9 cellular contexts compared by ENCODE assay signal in the genomic region with DNA sequence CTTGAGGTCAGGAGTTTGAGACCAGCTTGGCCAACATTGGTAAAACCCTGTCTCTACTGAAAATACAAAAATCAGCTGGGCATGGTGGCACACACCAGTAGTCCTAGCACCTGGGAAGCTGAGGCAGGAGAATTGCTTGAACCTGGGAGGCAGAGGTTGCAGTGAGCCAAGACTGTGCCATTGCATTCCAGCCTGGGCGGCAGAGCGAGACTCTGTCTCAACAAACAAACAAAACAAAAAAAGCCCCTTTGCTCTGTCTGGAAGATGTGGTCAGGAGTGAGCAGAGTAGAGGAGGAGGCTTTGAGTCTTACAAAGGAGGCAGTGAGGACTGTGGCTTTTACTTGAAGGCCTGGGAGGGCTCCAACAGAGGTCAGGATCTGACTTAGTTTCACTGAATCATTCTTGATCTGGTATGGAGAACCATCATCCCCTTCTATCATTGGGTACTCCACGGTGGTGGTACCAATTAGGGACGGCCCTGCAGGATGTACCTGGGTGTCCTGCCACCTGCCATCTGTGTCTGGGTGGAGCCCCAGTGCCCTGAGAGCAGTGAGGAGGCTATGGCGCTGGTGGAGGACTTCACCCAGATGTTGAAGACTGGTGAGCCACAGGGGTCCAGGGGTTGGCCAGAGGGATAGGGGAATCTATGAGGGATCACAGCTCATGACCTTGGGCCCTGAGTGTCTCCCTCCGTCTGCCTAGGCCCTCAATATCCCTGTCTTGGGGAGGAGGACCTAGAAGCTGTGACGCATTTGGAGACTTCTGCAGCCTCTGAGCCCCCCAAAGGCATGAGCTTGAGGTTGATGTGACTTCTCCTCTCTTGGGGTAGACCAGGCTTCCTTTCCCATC. TPM values are rescaled to one million over a fixed set of nuclear protein-coding genes. Genes with fewer than 3 reads are reported as not detected.
DNase-seq lines count a peak whose midpoint lies in the region; ATAC-seq and TF ChIP-seq lines count a peak whose summit lies in the region.
"Had no signal": no experiment of that assay in that cellular context is flagged by ENCODE, and none has a peak within 500 bp of the region (broad histone marks: within the 10 kb centered on the region; RNA-seq: fewer than 3 reads in every experiment).

No MANE protein-coding gene starts in this region.

- H3K27me3 Mint-ChIP-seq in activated naive CD4-positive, alpha-beta T cell treated with anti-CD3 and anti-CD28 coated beads, Interleukin-2, amount 50 U/mL, for 24 hours = no peaks in the 10 kb centered on the region
- H3K27me3 Mint-ChIP-seq in chondrocyte (ENCODE audit: low read depth) = no peaks in the 10 kb centered on the region
- H3K27me3 Mint-ChIP-seq in stimulated activated naive B cell treated with anti-CD40 and anti-IgM and Interleukin-4, amounts not matched to agents 10 μg/mL and 1 μg/mL and 100 μg/mL, for 72 hours = no peaks in the 10 kb centered on the region

- TF ChIP-seq CTCF in chondrocyte (IDR thresholded peaks at IDR 0.05) = no peak

- no peak for DNase-seq in activated naive CD4-positive, alpha-beta T cell treated with anti-CD3 and anti-CD28 coated beads, Interleukin-2, amount 50 U/mL, for 16 hours
- peak; percentile 42 for DNase-seq in chondrocyte (ENCODE audit: low spot score)
- no peak for DNase-seq in stimulated activated naive B cell treated with anti-CD40 and anti-IgM and Interleukin-4, amounts not matched to agents 10 μg/mL and 1 μg/mL and 100 μg/mL, for 72 hours
- DNase-seq: activated gamma-delta T cell, NCI-H146 had no signal

- peaks cover 50% of the 10 kb centered on the region for H3K4me1 Mint-ChIP-seq in activated naive CD4-positive, alpha-beta T cell treated with anti-CD3 and anti-CD28 coated beads, Interleukin-2, amount 50 U/mL, for 24 hours
- peaks cover 26% of the 10 kb centered on the region for H3K4me1 Mint-ChIP-seq in chondrocyte (ENCODE audit: low read depth)
- peaks cover 42 to 56% of the 10 kb centered on the region in 2 donors for H3K4me1 Mint-ChIP-seq in stimulated activated naive B cell treated with anti-CD40 and anti-IgM and Interleukin-4, amounts not matched to agents 10 μg/mL and 1 μg/mL and 100 μg/mL, for 72 hours

- H3K27ac Mint-ChIP-seq in activated naive CD4-positive, alpha-beta T cell treated with anti-CD3 and anti-CD28 coated beads, Interleukin-2, amount 50 U/mL, for 24 hours = peak overlapping the region; percentile 9
- H3K27ac Mint-ChIP-seq in chondrocyte (ENCODE audit: unreplicated experiment) = no peak overlapping the region
- peak overlapping the region; percentile 40 for H3K27ac Mint-ChIP-seq in stimulated activated naive B cell treated with anti-CD40 and anti-IgM and Interleukin-4, amounts not matched to agents 10 μg/mL and 1 μg/mL and 100 μg/mL, for 72 hours
- H3K27ac Mint-ChIP-seq: T-helper 1 cell treated with Interleukin-12 subunit alpha and Interleukin-12 subunit beta and Interleukin-4 antibody, amounts not matched to agents 30 μg/mL and 1 μg/mL, for 36 hours had no signal

- peak overlapping the region; percentile 11 for H3K4me3 Mint-ChIP-seq in activated naive CD4-positive, alpha-beta T cell treated with anti-CD3 and anti-CD28 coated beads, Interleukin-2, amount 50 U/mL, for 24 hours
- H3K4me3 Mint-ChIP-seq in chondrocyte (ENCODE audit: unreplicated experiment) = no peak overlapping the region
- H3K4me3 Mint-ChIP-seq in stimulated activated naive B cell treated with anti-CD40 and anti-IgM and Interleukin-4, amounts not matched to agents 10 μg/mL and 1 μg/mL and 100 μg/mL, for 72 hours = peak overlapping the region; percentile 33 to 58
- H3K4me3 Mint-ChIP-seq: T-helper 1 cell treated with Interleukin-12 subunit alpha and Interleukin-12 subunit beta and Interleukin-4 antibody, amounts not matched to agents 30 μg/mL and 1 μg/mL, for 36 hours had no signal

- no peaks in the 10 kb centered on the region for H3K9me3 Mint-ChIP-seq in activated naive CD4-positive, alpha-beta T cell treated with anti-CD3 and anti-CD28 coated beads, Interleukin-2, amount 50 U/mL, for 24 hours
- no peaks in the 10 kb centered on the region for H3K9me3 Mint-ChIP-seq in chondrocyte (ENCODE audit: low read depth)
- H3K9me3 Mint-ChIP-seq in stimulated activated naive B cell treated with anti-CD40 and anti-IgM and Interleukin-4, amounts not matched to agents 10 μg/mL and 1 μg/mL and 100 μg/mL, for 72 hours = peaks cover 0 to 2% of the 10 kb centered on the region in 2 donors
- H3K9me3 Mint-ChIP-seq: T-helper 1 cell treated with Interleukin-12 subunit alpha and Interleukin-12 subunit beta and Interleukin-4 antibody, amounts not matched to agents 30 μg/mL and 1 μg/mL, for 36 hours had no signal

- H3K36me3 Mint-ChIP-seq in activated naive CD4-positive, alpha-beta T cell treated with anti-CD3 and anti-CD28 coated beads, Interleukin-2, amount 50 U/mL, for 24 hours = peaks cover 6% of the 10 kb centered on the region
- H3K36me3 Mint-ChIP-seq in chondrocyte (ENCODE audit: low read depth) = peaks cover 8% of the 10 kb centered on the region
- peaks cover 24 to 32% of the 10 kb centered on the region in 2 donors for H3K36me3 Mint-ChIP-seq in stimulated activated naive B cell treated with anti-CD40 and anti-IgM and Interleukin-4, amounts not matched to agents 10 μg/mL and 1 μg/mL and 100 μg/mL, for 72 hours

- no peak for ATAC-seq in stimulated activated naive B cell treated with anti-CD40 and anti-IgM and Interleukin-4, amounts not matched to agents 10 μg/mL and 1 μg/mL and 100 μg/mL, for 72 hours (replicated peaks)
- ATAC-seq in HG03521 (IDR thresholded peaks at IDR 0.05; ENCODE audit: unreplicated experiment) (no peak), GM21423 (IDR thresholded peaks at IDR 0.05; ENCODE audit: unreplicated experiment) (no peak)

RNA-seq across cellular contexts. Expression of gene MZF1, which starts 4.7 kb away (rescaled TPM):
- 15.2 to 22.3 TPM (median 15.8 TPM) in 3 replicates for total RNA-seq in chondrocyte

RNA-seq across cellular contexts. Expression of gene UBE2M, which starts 19.4 kb away (rescaled TPM):
- total RNA-seq in chondrocyte = 70.3 to 80.7 TPM (median 76.3 TPM) in 3 replicates

RNA-seq across cellular contexts. Expression of gene CHMP2A, which starts 22.9 kb away (rescaled TPM):
- 85.1 to 99.4 TPM (median 85.9 TPM) in 3 replicates for total RNA-seq in chondrocyte

RNA-seq across cellular contexts. Expression of gene TRIM28, which starts 33.9 kb away (rescaled TPM):
- 215 to 286 TPM (median 228 TPM) in 3 replicates for total RNA-seq in chondrocyte

RNA-seq across cellular contexts. Expression of gene ZBTB45, which starts 58.2 kb away (rescaled TPM):
- total RNA-seq in chondrocyte = 15.6 to 17.2 TPM (median 15.9 TPM) in 3 replicates
